ENCODE assay signal across 9 cellular contexts in the genomic region with DNA sequence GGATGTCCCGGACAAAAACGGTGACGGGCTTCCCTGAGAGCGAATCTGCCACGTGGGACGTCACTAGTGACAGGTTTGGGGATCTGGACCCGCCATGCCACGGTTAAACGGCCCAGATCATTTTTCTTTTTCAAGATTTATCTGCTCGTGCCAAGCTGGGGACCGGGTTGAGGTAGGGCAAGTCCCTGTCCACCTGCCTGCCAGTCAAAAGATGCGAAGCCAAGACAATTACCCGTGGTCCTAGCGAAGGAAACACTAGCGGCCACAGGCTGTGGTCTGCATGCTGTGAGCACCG. TPM values are rescaled to one million over a fixed set of nuclear protein-coding genes. Genes with fewer than 3 reads are reported as not detected.
DNase-seq lines count a peak whose midpoint lies in the region; ATAC-seq lines count a peak whose summit lies in the region.
"Had no signal": no experiment of that assay in that cellular context is flagged by ENCODE, and none has a peak within 500 bp of the region (broad histone marks: within the 10 kb centered on the region; RNA-seq: fewer than 3 reads in every experiment).

No MANE protein-coding gene starts in this region.

- peak overlapping the region; percentile 89 for H3K4me3 Mint-ChIP-seq in activated T-cell treated with anti-CD3 and anti-CD28 coated beads, Interleukin-2, amount 50 U/mL, for 4 hours
- H3K4me3 Mint-ChIP-seq in activated naive CD8-positive, alpha-beta T cell treated with anti-CD3 and anti-CD28 coated beads, Interleukin-2, amount 10 ng/mL, durations not matched to agents 7 days and 5 days: peak overlapping the region; percentile 73

- peaks cover 2% of the 10 kb centered on the region for H3K27me3 ChIP-seq in layer of hippocampus (ENCODE audit: control insufficient read depth, insufficient read depth, low read length)
- H3K27me3 ChIP-seq in thymus (ENCODE audit: control insufficient read depth, insufficient read depth): peaks cover 19% of the 10 kb centered on the region

- H3K27ac ChIP-seq in layer of hippocampus (ENCODE audit: low read depth, low read length) (peak overlapping the region; percentile 38), thymus (ENCODE audit: low read depth) (no peak overlapping the region)

- peak overlapping the region; percentile 52 for H3K4me3 ChIP-seq in thymus (ENCODE audit: low read length)

- H3K36me3 Mint-ChIP-seq in activated T-cell treated with anti-CD3 and anti-CD28 coated beads, Interleukin-2, amount 50 U/mL, for 4 hours (ENCODE audit: insufficient read depth): peaks cover 8% of the 10 kb centered on the region
- H3K36me3 Mint-ChIP-seq in activated naive CD8-positive, alpha-beta T cell treated with anti-CD3 and anti-CD28 coated beads, Interleukin-2, amount 10 ng/mL, durations not matched to agents 7 days and 5 days: peaks cover 9% of the 10 kb centered on the region

- no peaks in the 10 kb centered on the region for H3K9me3 Mint-ChIP-seq in activated T-cell treated with anti-CD3 and anti-CD28 coated beads, Interleukin-2, amount 50 U/mL, for 4 hours
- H3K9me3 Mint-ChIP-seq in activated naive CD8-positive, alpha-beta T cell treated with anti-CD3 and anti-CD28 coated beads, Interleukin-2, amount 10 ng/mL, durations not matched to agents 7 days and 5 days: no peaks in the 10 kb centered on the region

- no peaks in the 10 kb centered on the region for H3K9me3 ChIP-seq in thymus (ENCODE audit: control insufficient read depth)

- peak overlapping the region; percentile 57 for H3K27ac Mint-ChIP-seq in activated naive CD8-positive, alpha-beta T cell treated with anti-CD3 and anti-CD28 coated beads, Interleukin-2, amount 10 ng/mL, durations not matched to agents 7 days and 5 days

- H3K36me3 ChIP-seq in thymus (ENCODE audit: control insufficient read depth, insufficient read depth): no peaks in the 10 kb centered on the region

- POLR2A ChIA-PET in activated naive CD8-positive, alpha-beta T cell treated with anti-CD3 and anti-CD28 coated beads, Interleukin-2, amount 10 ng/mL, durations not matched to agents 7 days and 5 days (lab: Charles Lee): interaction anchor here (1.8 kb wide), 1 partner anchor 91 kb away, joined by 5 read pairs; the partner anchor contains the start of genes NSL1 and TATDN3

- peak in 1 of 2 donors; percentile 21 for ATAC-seq in activated T-cell treated with anti-CD3 and anti-CD28 coated beads, Interleukin-2, amount 50 U/mL, for 4 hours
- ATAC-seq in activated naive CD8-positive, alpha-beta T cell treated with anti-CD3 and anti-CD28 coated beads, Interleukin-2, amount 10 ng/mL, durations not matched to agents 7 days and 5 days (ENCODE audit: low read depth): no peak

- H3K4me1 ChIP-seq in thymus (ENCODE audit: control insufficient read depth, insufficient read depth, low read length): peaks cover 11% of the 10 kb centered on the region

- no peak for DNase-seq in activated T-cell treated with anti-CD3 and anti-CD28 coated beads, Interleukin-2, amount 50 U/mL, for 4 hours
- DNase-seq in activated T-cell treated with anti-CD3 and anti-CD28 coated beads for 4 hours: no peak
- DNase-seq in activated naive CD8-positive, alpha-beta T cell treated with anti-CD3 and anti-CD28 coated beads, Interleukin-2, amount 10 ng/mL, durations not matched to agents 7 days and 5 days: no peak
- no peak for DNase-seq in NCI-H446 (lab: John Stamatoyannopoulos, UW)
- no peak for DNase-seq in activated CD4-positive, alpha-beta T cell treated with anti-CD3 and anti-CD28 coated beads for 1 hour
- no peak for DNase-seq in midbrain (lab: John Stamatoyannopoulos, UW)
- DNase-seq: DND-41 had no signal

- under 1% methylated on average over 16 of the region's 16 CpGs for WGBS in thymus

- H3K27me3 Mint-ChIP-seq in activated T-cell treated with anti-CD3 and anti-CD28 coated beads, Interleukin-2, amount 50 U/mL, for 4 hours (ENCODE audit: low read depth): peaks cover 7% of the 10 kb centered on the region
- H3K27me3 Mint-ChIP-seq in activated naive CD8-positive, alpha-beta T cell treated with anti-CD3 and anti-CD28 coated beads, Interleukin-2, amount 10 ng/mL, durations not matched to agents 7 days and 5 days: peaks cover 2% of the 10 kb centered on the region

- H3K4me1 Mint-ChIP-seq in activated T-cell treated with anti-CD3 and anti-CD28 coated beads, Interleukin-2, amount 50 U/mL, for 4 hours (ENCODE audit: low read depth): peaks cover 72% of the 10 kb centered on the region
- peaks cover 35% of the 10 kb centered on the region for H3K4me1 Mint-ChIP-seq in activated naive CD8-positive, alpha-beta T cell treated with anti-CD3 and anti-CD28 coated beads, Interleukin-2, amount 10 ng/mL, durations not matched to agents 7 days and 5 days

RNA-seq across cellular contexts. Expression of gene BATF3, which starts 0.9 kb away (rescaled TPM):
- total RNA-seq in activated T-cell treated with anti-CD3 and anti-CD28 coated beads, Interleukin-2, amount 50 U/mL, for 4 hours: 10 to 100 TPM; 54.2 to 75.8 (median 64.8) TPM
- 10 to 100 TPM in 1 of 2 experiments, 1 to 10 TPM in 1; 9.8 to 13.2 TPM for total RNA-seq in activated naive CD8-positive, alpha-beta T cell treated with anti-CD3 and anti-CD28 coated beads, Interleukin-2, amount 10 ng/mL, durations not matched to agents 7 days and 5 days
- polyA plus RNA-seq in thymus: 27.2 TPM
